1 cellular context compared by ENCODE assay signal in genomic region chr5:57677235-57677634, GRCh38.
TF ChIP-seq lines count a peak whose summit lies in the region.

No MANE protein-coding gene starts in this region.

TF ChIP-seq in SK-N-SH, 30 proteins besides CTCF, POLR2A, EP300 and RAD21 (continued from another document):
- TF ChIP-seq IRF3 (IDR thresholded peaks at IDR 0.05; ENCODE audit: low read depth, low read length) (no peak), USF2 (IDR thresholded peaks at IDR 0.05; ENCODE audit: borderline replicate concordance, low read depth, low read length) (no peak), FOSL2 (IDR thresholded peaks at IDR 0.05; ENCODE audit: borderline replicate concordance, low read depth) (no peak), RFX5 (IDR thresholded peaks at IDR 0.05; ENCODE audit: low read length) (no peak), RCOR1 (IDR thresholded peaks at IDR 0.05; ENCODE audit: low read length) (no peak), TCF12 (IDR thresholded peaks at IDR 0.05) (no peak), NFIC (IDR thresholded peaks at IDR 0.05; ENCODE audit: borderline replicate concordance) (no peak), REST (IDR thresholded peaks at IDR 0.05; ENCODE audit: low read depth, low read length) (no peak), EZH2phosphoT487 (IDR thresholded peaks at IDR 0.05; ENCODE audit: borderline replicate concordance, low read depth) (no peak), USF1 (IDR thresholded peaks at IDR 0.05; ENCODE audit: borderline replicate concordance, low read depth) (no peak)
